ENCODE assay signal across 33 cellular contexts in genomic region chr2:132758995-132759394, GRCh38.
"Had no signal": no experiment of that assay in that cellular context is flagged by ENCODE, and none has a peak within 500 bp of the region (broad histone marks: within the 10 kb centered on the region; RNA-seq: fewer than 3 reads in every experiment).

No MANE protein-coding gene starts in this region.

- DNase-seq: activated effector memory CD4-positive, alpha-beta T cell treated with anti-CD3 and anti-CD28 coated beads, Interleukin-2, amount 50 U/mL, for 16 hours; activated effector memory CD4-positive, alpha-beta T cell treated with Interleukin-2 at 50 U/mL for 16 hours; activated gamma-delta T cell; activated gamma-delta T cell treated with Interleukin-2 at 50 U/mL for 16 hours; activated naive CD4-positive, alpha-beta T cell; activated naive CD4-positive, alpha-beta T cell treated with anti-CD3 and anti-CD28 coated beads for 36 hours; activated naive CD4-positive, alpha-beta T cell treated with anti-CD3 and anti-CD28 coated beads, Interleukin-2, amount 10 ng/mL, durations not matched to agents 7 days and 5 days; activated naive CD4-positive, alpha-beta T cell treated with anti-CD3 and anti-CD28 coated beads, Interleukin-2, amount 50 U/mL, for 16 hours; activated naive CD4-positive, alpha-beta T cell treated with Interleukin-2 at 50 U/mL for 16 hours; activated naive CD8-positive, alpha-beta T cell treated with anti-CD3 and anti-CD28 coated beads for 36 hours; activated naive CD8-positive, alpha-beta T cell treated with anti-CD3 and anti-CD28 coated beads, Interleukin-2, amount 10 ng/mL, durations not matched to agents 7 days and 5 days; activated naive CD8-positive, alpha-beta T cell treated with anti-CD3 and anti-CD28 coated beads, Interleukin-2, amount 50 U/mL, for 24 hours; activated T-cell treated with anti-CD3 and anti-CD28 coated beads, Interleukin-2, amount 50 U/mL, for 24 hours; activated T-cell treated with anti-CD3 and anti-CD28 coated beads, Interleukin-2, amount 50 U/mL, for 4 hours; activated T-cell treated with anti-CD3 and anti-CD28 coated beads, Interleukin-2, amount 50 U/mL, for 48 hours; activated T-cell treated with anti-CD3 and anti-CD28 coated beads, Interleukin-2, amount 50 U/mL, for 72 hours; adrenal gland; amniotic stem cell; amygdala; anterior cingulate cortex; aorta; body of pancreas; brain microvascular endothelial cell; caudate nucleus; central memory CD4-positive, alpha-beta T cell; cerebellar nuclear complex had no signal

- H3K27me3 ChIP-seq: adrenal gland, ascending aorta, body of pancreas, brain microvascular endothelial cell, breast epithelium, cardiac muscle cell had no signal

- H3K4me3 ChIP-seq: adrenal gland, ascending aorta, body of pancreas, breast epithelium, cardiac muscle cell had no signal

- FAIRE-seq: astrocyte, bronchial epithelial cell had no signal

- H3K27ac ChIP-seq: adrenal gland, ascending aorta, body of pancreas, brain microvascular endothelial cell, breast epithelium, cardiac muscle cell had no signal

- ATAC-seq: activated naive CD4-positive, alpha-beta T cell treated with anti-CD3 and anti-CD28 coated beads, Interleukin-2, amount 50 U/mL, for 72 hours; activated naive CD8-positive, alpha-beta T cell treated with anti-CD3 and anti-CD28 coated beads, Interleukin-2, amount 50 U/mL, for 24 hours; activated T-cell treated with anti-CD3 and anti-CD28 coated beads, Interleukin-2, amount 50 U/mL, for 4 hours; activated T-cell treated with anti-CD3 and anti-CD28 coated beads, Interleukin-2, amount 50 U/mL, for 72 hours; activated T-helper 17 cell treated with anti-CD3 and anti-CD28 coated beads, Interleukin-2, amount 50 U/mL, for 72 hours; body of pancreas had no signal

- H3K4me1 ChIP-seq: adrenal gland, ascending aorta, body of pancreas, breast epithelium had no signal

- H3K36me3 ChIP-seq: adrenal gland, ascending aorta, brain microvascular endothelial cell, breast epithelium, cardiac muscle cell had no signal

- H3K9me3 ChIP-seq: adrenal gland, ascending aorta, body of pancreas had no signal
